1 cellular context compared by ENCODE assay signal in genomic region chr2:111945444-111946293, GRCh38.
TF ChIP-seq lines count a peak whose summit lies in the region.

No MANE protein-coding gene starts in this region.

TF ChIP-seq in A549, 52 proteins besides CTCF, POLR2A, EP300 and RAD21 (continued from another document):
- TF ChIP-seq, protein P1, sequence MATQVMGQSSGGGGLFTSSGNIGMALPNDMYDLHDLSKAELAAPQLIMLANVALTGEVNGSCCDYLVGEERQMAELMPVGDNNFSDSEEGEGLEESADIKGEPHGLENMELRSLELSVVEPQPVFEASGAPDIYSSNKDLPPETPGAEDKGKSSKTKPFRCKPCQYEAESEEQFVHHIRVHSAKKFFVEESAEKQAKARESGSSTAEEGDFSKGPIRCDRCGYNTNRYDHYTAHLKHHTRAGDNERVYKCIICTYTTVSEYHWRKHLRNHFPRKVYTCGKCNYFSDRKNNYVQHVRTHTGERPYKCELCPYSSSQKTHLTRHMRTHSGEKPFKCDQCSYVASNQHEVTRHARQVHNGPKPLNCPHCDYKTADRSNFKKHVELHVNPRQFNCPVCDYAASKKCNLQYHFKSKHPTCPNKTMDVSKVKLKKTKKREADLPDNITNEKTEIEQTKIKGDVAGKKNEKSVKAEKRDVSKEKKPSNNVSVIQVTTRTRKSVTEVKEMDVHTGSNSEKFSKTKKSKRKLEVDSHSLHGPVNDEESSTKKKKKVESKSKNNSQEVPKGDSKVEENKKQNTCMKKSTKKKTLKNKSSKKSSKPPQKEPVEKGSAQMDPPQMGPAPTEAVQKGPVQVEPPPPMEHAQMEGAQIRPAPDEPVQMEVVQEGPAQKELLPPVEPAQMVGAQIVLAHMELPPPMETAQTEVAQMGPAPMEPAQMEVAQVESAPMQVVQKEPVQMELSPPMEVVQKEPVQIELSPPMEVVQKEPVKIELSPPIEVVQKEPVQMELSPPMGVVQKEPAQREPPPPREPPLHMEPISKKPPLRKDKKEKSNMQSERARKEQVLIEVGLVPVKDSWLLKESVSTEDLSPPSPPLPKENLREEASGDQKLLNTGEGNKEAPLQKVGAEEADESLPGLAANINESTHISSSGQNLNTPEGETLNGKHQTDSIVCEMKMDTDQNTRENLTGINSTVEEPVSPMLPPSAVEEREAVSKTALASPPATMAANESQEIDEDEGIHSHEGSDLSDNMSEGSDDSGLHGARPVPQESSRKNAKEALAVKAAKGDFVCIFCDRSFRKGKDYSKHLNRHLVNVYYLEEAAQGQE (IDR thresholded peaks at IDR 0.05), result 0 out of 2 replicates have a peak, but pooled peaks have one; percentile 16
